10 cellular contexts compared by ENCODE assay signal in the genomic region with DNA sequence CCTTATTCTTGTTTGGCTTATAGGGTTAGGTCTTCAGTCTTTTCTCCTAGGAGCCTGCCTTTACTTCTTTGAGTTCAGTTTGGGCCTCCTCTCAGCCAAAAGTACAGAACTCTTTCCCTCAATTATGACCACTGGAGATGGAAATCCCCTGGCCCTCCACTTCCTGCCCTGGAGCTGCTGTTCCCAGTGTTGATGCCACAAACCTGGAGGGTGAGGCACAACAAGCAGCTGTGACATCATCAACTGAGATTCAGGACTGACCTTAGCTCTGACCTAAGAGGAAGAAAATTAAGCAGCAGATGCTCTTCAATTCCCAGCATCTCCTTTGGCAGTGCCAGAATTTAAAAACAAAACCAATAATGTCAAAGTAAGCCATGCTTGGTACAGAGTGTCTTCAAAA. TPM values are rescaled to one million over a fixed set of nuclear protein-coding genes. Genes with fewer than 3 reads are reported as not detected.
A peak's percentile ranks its signal among the peaks of the same experiment; 100 is the strongest.
DNase-seq lines count a peak whose midpoint lies in the region; ATAC-seq and TF ChIP-seq lines count a peak whose summit lies in the region.
"Had no signal": no experiment of that assay in that cellular context is flagged by ENCODE, and none has a peak within 500 bp of the region (broad histone marks: within the 10 kb centered on the region; RNA-seq: fewer than 3 reads in every experiment).

No MANE protein-coding gene starts in this region.

- H3K9me3 Mint-ChIP-seq in Calu3 (ENCODE audit: low read depth, unreplicated experiment), result no peaks in the 10 kb centered on the region
- H3K9me3 Mint-ChIP-seq in naive thymus-derived CD4-positive, alpha-beta T cell, result peaks cover 0 to under 1% (median 0%) of the 10 kb centered on the region in 11 donors
- no peaks in the 10 kb centered on the region for H3K9me3 Mint-ChIP-seq in activated CD8-positive, alpha-beta memory T cell treated with anti-CD3 and anti-CD28 coated beads, Interleukin-2, amount 10 ng/mL, durations not matched to agents 7 days and 5 days (ENCODE audit: low read depth)
- H3K9me3 Mint-ChIP-seq: mesothelial cell of epicardium had no signal

- POLR2A ChIA-PET in naive thymus-derived CD4-positive, alpha-beta T cell (lab: Charles Lee), result interaction anchor here (0.6 kb wide), 2 partner anchors 123 to 1930 kb away, joined by 3 read pairs; no protein-coding TSS in a partner anchor

- ATAC-seq in naive thymus-derived CD4-positive, alpha-beta T cell, result no peak
- no peak for ATAC-seq in activated CD8-positive, alpha-beta memory T cell treated with anti-CD3 and anti-CD28 coated beads, Interleukin-2, amount 10 ng/mL, durations not matched to agents 7 days and 5 days
- ATAC-seq: K562 had no signal

- H3K4me1 ChIP-seq in naive thymus-derived CD4-positive, alpha-beta T cell (ENCODE audit: control insufficient read depth in 2 of 2, insufficient read depth in 2 of 2, low read length in 2 of 2), result peaks cover 8 to 10% of the 10 kb centered on the region in 2 donors

- in situ Hi-C loops in ACHN (cut with HindIII; ENCODE audit: low pct_ligation_motif_present, low pct_unique_long_range_greater_than_20kb, low sequenced_read_pairs), result no loop called here

- H3K27ac Mint-ChIP-seq in Calu3 (ENCODE audit: unreplicated experiment), result peak overlapping the region; percentile 59
- H3K27ac Mint-ChIP-seq in naive thymus-derived CD4-positive, alpha-beta T cell, result no peak overlapping the region
- H3K27ac Mint-ChIP-seq in activated CD8-positive, alpha-beta memory T cell treated with anti-CD3 and anti-CD28 coated beads, Interleukin-2, amount 10 ng/mL, durations not matched to agents 7 days and 5 days, result no peak overlapping the region
- H3K27ac Mint-ChIP-seq: mesothelial cell of epicardium had no signal

- CTCF ChIA-PET in Calu3 (lab: Charles Lee), result interaction anchor here (0.6 to 1.6 kb wide), 5 partner anchors 10 to 248 kb away, joined by 3 to 7 read pairs (median 4); no protein-coding TSS in a partner anchor
- CTCF ChIA-PET in naive thymus-derived CD4-positive, alpha-beta T cell (lab: Charles Lee), result interaction anchor here (2.3 kb wide), 1 partner anchor 180 kb away, joined by 8 read pairs; no protein-coding TSS in a partner anchor
- CTCF ChIA-PET in activated CD8-positive, alpha-beta memory T cell treated with anti-CD3 and anti-CD28 coated beads, Interleukin-2, amount 10 ng/mL, durations not matched to agents 7 days and 5 days (lab: Charles Lee), result interaction anchor here (1.3 to 6.2 kb wide), 4 partner anchors 8 to 180 kb away, joined by 3 to 153 read pairs (median 20); no protein-coding TSS in a partner anchor

- no peak overlapping the region for H3K27ac ChIP-seq in naive thymus-derived CD4-positive, alpha-beta T cell (ENCODE audit: low read depth, low read length)

- H3K27me3 Mint-ChIP-seq in Calu3 (ENCODE audit: unreplicated experiment), result no peaks in the 10 kb centered on the region
- H3K27me3 Mint-ChIP-seq in naive thymus-derived CD4-positive, alpha-beta T cell, result peaks cover 26 to 54% (median 42%) of the 10 kb centered on the region in 5 donors
- peaks cover 50% of the 10 kb centered on the region for H3K27me3 Mint-ChIP-seq in activated CD8-positive, alpha-beta memory T cell treated with anti-CD3 and anti-CD28 coated beads, Interleukin-2, amount 10 ng/mL, durations not matched to agents 7 days and 5 days

- peaks cover 7 to 13% of the 10 kb centered on the region in 2 donors for H3K27me3 ChIP-seq in naive thymus-derived CD4-positive, alpha-beta T cell (ENCODE audit: control insufficient read depth in 2 of 2, insufficient read depth in 2 of 2, low read length in 2 of 2)

- no peak for TF ChIP-seq CTCF in Calu3 (IDR thresholded peaks at IDR 0.05; ENCODE audit: unreplicated experiment)

- intact Hi-C loops in Calu3 (cut with micrococcal nuclease; ENCODE audit: unreplicated experiment), result loop anchor here (5.0 to 10.0 kb wide), 3 partner anchors 92 to 497 kb away; no protein-coding TSS in a partner anchor
- intact Hi-C loops in naive thymus-derived CD4-positive, alpha-beta T cell (cut with micrococcal nuclease), result loop anchor here (5.0 to 10.0 kb wide), 4 partner anchors 42 to 652 kb away; a partner anchor contains a TSS

- DNase-seq in ACHN, result peak; percentile 19
- peak; percentile 32 for DNase-seq in Calu3
- peak; percentile 48 for DNase-seq in RKO (ENCODE audit: low spot score)
- DNase-seq in iris pigment epithelial cell (ENCODE audit: low read depth), result peak; percentile 39
- DNase-seq in naive thymus-derived CD4-positive, alpha-beta T cell, result no peak
- DNase-seq in NK-92 (lab: John Stamatoyannopoulos, UW; ENCODE audit: unreplicated experiment), result no peak
- no peak for DNase-seq in activated CD8-positive, alpha-beta memory T cell treated with anti-CD3 and anti-CD28 coated beads, Interleukin-2, amount 10 ng/mL, durations not matched to agents 7 days and 5 days
- DNase-seq: activated CD8-positive, alpha-beta memory T cell treated with anti-CD3 and anti-CD28 coated beads, Interleukin-2, amount 50 U/mL, for 48 hours had no signal

- peaks cover 71% of the 10 kb centered on the region for H3K4me1 Mint-ChIP-seq in Calu3 (ENCODE audit: low read depth, unreplicated experiment)
- peaks cover 8 to 28% (median 18%) of the 10 kb centered on the region in 7 donors for H3K4me1 Mint-ChIP-seq in naive thymus-derived CD4-positive, alpha-beta T cell
- H3K4me1 Mint-ChIP-seq in activated CD8-positive, alpha-beta memory T cell treated with anti-CD3 and anti-CD28 coated beads, Interleukin-2, amount 10 ng/mL, durations not matched to agents 7 days and 5 days, result peaks cover 28% of the 10 kb centered on the region

- peak overlapping the region; percentile 82 for H3K4me3 Mint-ChIP-seq in Calu3 (ENCODE audit: low read depth, unreplicated experiment)
- peak overlapping the region in 1 of 10 donors; percentile 20 for H3K4me3 Mint-ChIP-seq in naive thymus-derived CD4-positive, alpha-beta T cell
- H3K4me3 Mint-ChIP-seq in activated CD8-positive, alpha-beta memory T cell treated with anti-CD3 and anti-CD28 coated beads, Interleukin-2, amount 10 ng/mL, durations not matched to agents 7 days and 5 days, result no peak overlapping the region
- H3K4me3 Mint-ChIP-seq: mesothelial cell of epicardium had no signal

- peaks cover 46% of the 10 kb centered on the region for H3K36me3 Mint-ChIP-seq in Calu3 (ENCODE audit: insufficient read depth, unreplicated experiment)
- H3K36me3 Mint-ChIP-seq in naive thymus-derived CD4-positive, alpha-beta T cell, result peaks cover 0 to 7% (median 3%) of the 10 kb centered on the region in 5 donors
- H3K36me3 Mint-ChIP-seq in activated CD8-positive, alpha-beta memory T cell treated with anti-CD3 and anti-CD28 coated beads, Interleukin-2, amount 10 ng/mL, durations not matched to agents 7 days and 5 days, result peaks cover 1% of the 10 kb centered on the region
- H3K36me3 Mint-ChIP-seq: mesothelial cell of epicardium had no signal

- no TSS peak for BruUV-seq in Calu3 (replicated peaks; lab: Mats Ljungman, UMichigan)

- H3K36me3 ChIP-seq in naive thymus-derived CD4-positive, alpha-beta T cell (ENCODE audit: control insufficient read depth in 2 of 3, insufficient read depth in 3 of 3, low read length in 3 of 3), result no peaks in the 10 kb centered on the region

- H3K4me3 ChIP-seq in naive thymus-derived CD4-positive, alpha-beta T cell (ENCODE audit: low read length), result no peak overlapping the region
- H3K4me3 ChIP-seq: K562 had no signal

- no peaks in the 10 kb centered on the region for H3K9me3 ChIP-seq in naive thymus-derived CD4-positive, alpha-beta T cell (ENCODE audit: control insufficient read depth in 2 of 3, low read length in 3 of 3)

RNA-seq across cellular contexts. Expression of a gene that starts 3.0 kb away (rescaled TPM):
- total RNA-seq in Calu3 (2022), result 24.6 and 24.8 TPM in 2 replicates
- total RNA-seq in naive thymus-derived CD4-positive, alpha-beta T cell, result 1 to 10 TPM in 1 of 5 experiments, under 1 TPM in 4; 0.22 to 5.3 (median 0.61) TPM
- under 1 TPM; 0.03 to 0.26 TPM for polyA plus RNA-seq in naive thymus-derived CD4-positive, alpha-beta T cell
- 10 to 100 TPM in 1 of 2 experiments, 1 to 10 TPM in 1; 3.8 to 16.8 TPM for total RNA-seq in activated CD8-positive, alpha-beta memory T cell treated with anti-CD3 and anti-CD28 coated beads, Interleukin-2, amount 10 ng/mL, durations not matched to agents 7 days and 5 days

Comparison
In these comparisons a context has a peak if more than half of its experiments do, and no peak if none do; other contexts are left out.
1. DNase-seq: peak in ACHN (single experiment), Calu3 (single experiment), RKO (single experiment) and iris pigment epithelial cell (single experiment); none in naive thymus-derived CD4-positive, alpha-beta T cell (0 of 9), NK-92 (single experiment) and activated CD8-positive, alpha-beta memory T cell treated with anti-CD3 and anti-CD28 coated beads, Interleukin-2, amount 10 ng/mL, durations not matched to agents 7 days and 5 days (single experiment).